1 cellular context compared by ENCODE assay signal in genomic region chr10:80137031-80137712, GRCh38.
TF ChIP-seq lines count a peak whose summit lies in the region.

No MANE protein-coding gene starts in this region.

TF ChIP-seq in GM12891, 5 proteins besides CTCF, POLR2A, EP300 and RAD21 (continued from another document):
- no peak for TF ChIP-seq PAX5 (IDR thresholded peaks at IDR 0.05; ENCODE audit: insufficient read depth, low read length, severe bottlenecking)
- no peak for TF ChIP-seq POU2F2 (IDR thresholded peaks at IDR 0.05; ENCODE audit: low read depth, low read length)
- no peak for TF ChIP-seq SPI1 (IDR thresholded peaks at IDR 0.05; ENCODE audit: low read depth, low read length)
